In the genomic region with DNA sequence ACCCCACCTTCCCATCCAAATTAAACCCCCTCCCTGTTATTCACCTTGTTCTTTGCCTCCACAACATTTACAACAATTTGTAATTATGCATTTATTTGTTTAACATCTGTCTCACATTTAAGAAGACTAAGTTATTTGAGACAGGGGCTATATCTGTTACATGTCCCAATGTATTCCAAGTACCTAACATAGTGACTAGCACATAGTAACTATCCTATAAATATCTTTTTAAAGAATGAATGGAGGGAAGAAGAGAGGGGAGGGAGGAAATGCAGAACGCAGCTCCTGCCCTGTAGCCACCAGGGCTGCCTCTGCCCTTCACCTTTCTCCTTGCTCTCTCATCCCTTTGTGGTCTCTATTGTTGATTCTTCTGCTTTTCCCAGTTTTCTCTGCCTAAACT, we compare ENCODE assay signal across 22 cellular contexts.
"Had no signal": no experiment of that assay in that cellular context is flagged by ENCODE, and none has a peak within 500 bp of the region (broad histone marks: within the 10 kb centered on the region; RNA-seq: fewer than 3 reads in every experiment).

No MANE protein-coding gene starts in this region.

- H3K27ac Mint-ChIP-seq: immature natural killer cell; natural killer cell; stimulated activated effector memory CD8-positive, alpha-beta T cell treated with anti-CD3 and anti-CD28 coated beads, Interleukin-12 subunit alpha, Interleukin-12 subunit beta, amount 100 ng/mL, for 72 hours; type B pancreatic cell had no signal

- H3K27ac ChIP-seq: esophagus muscularis mucosa, foreskin keratinocyte, lower lobe of right lung, neutrophil, right atrium auricular region, testis, tibial artery had no signal

- H3K9me3 ChIP-seq: esophagus muscularis mucosa, lower lobe of right lung, neutrophil, pancreas, right atrium auricular region, testis, tibial artery had no signal

- H3K4me3 ChIP-seq: dorsolateral prefrontal cortex, esophagus muscularis mucosa, lower lobe of right lung, pancreas, right atrium auricular region, testis, tibial artery had no signal

- DNase-seq: cortex of kidney; effector CD4-positive, alpha-beta T cell; foreskin keratinocyte; hypothalamus; immature natural killer cell; islet precursor cell; left ventricle myocardium superior; lower lobe of right lung; natural killer cell; pancreas; stimulated activated CD4-positive, alpha-beta T cell treated with anti-CD3 and anti-CD28 coated beads, Interleukin-2, amount 100 ng/mL, for 24 hours; stimulated activated CD4-positive, alpha-beta T cell treated with anti-CD3 and anti-CD28 coated beads, Interleukin-4, amount 100 ng/mL, for 24 hours; stimulated activated naive CD8-positive, alpha-beta T cell treated with anti-CD3 and anti-CD28 coated beads, Interleukin-15, Interleukin-2, amounts not matched to agents 100 U/mL and 50 U/mL, for 24 hours; testis; tibial artery had no signal

- H3K27me3 Mint-ChIP-seq: type B pancreatic cell had no signal

- H3K4me1 ChIP-seq: esophagus muscularis mucosa, foreskin keratinocyte, lower lobe of right lung, pancreas, right atrium auricular region, testis, tibial artery had no signal

- H3K4me1 Mint-ChIP-seq: immature natural killer cell; natural killer cell; stimulated activated effector memory CD8-positive, alpha-beta T cell treated with anti-CD3 and anti-CD28 coated beads, Interleukin-12 subunit alpha, Interleukin-12 subunit beta, amount 100 ng/mL, for 72 hours had no signal

- H3K27me3 ChIP-seq: dorsolateral prefrontal cortex, esophagus muscularis mucosa, foreskin keratinocyte, neutrophil, pancreas, right atrium auricular region, testis, tibial artery had no signal

- ATAC-seq: foreskin keratinocyte; left ventricle myocardium superior; lower lobe of right lung; natural killer cell; pancreas; sciatic nerve; stimulated activated effector memory CD8-positive, alpha-beta T cell treated with anti-CD3 and anti-CD28 coated beads, Interleukin-12 subunit alpha, Interleukin-12 subunit beta, amount 100 ng/mL, for 72 hours; stimulated activated naive CD8-positive, alpha-beta T cell treated with anti-CD3 and anti-CD28 coated beads, Interleukin-15, Interleukin-2, amounts not matched to agents 100 U/mL and 50 U/mL, for 24 hours had no signal

- H3K4me3 Mint-ChIP-seq: immature natural killer cell; natural killer cell; stimulated activated effector memory CD8-positive, alpha-beta T cell treated with anti-CD3 and anti-CD28 coated beads, Interleukin-12 subunit alpha, Interleukin-12 subunit beta, amount 100 ng/mL, for 72 hours; type B pancreatic cell had no signal

- H3K9me3 Mint-ChIP-seq: immature natural killer cell; natural killer cell; stimulated activated effector memory CD8-positive, alpha-beta T cell treated with anti-CD3 and anti-CD28 coated beads, Interleukin-12 subunit alpha, Interleukin-12 subunit beta, amount 100 ng/mL, for 72 hours; type B pancreatic cell had no signal
